Comparison of ENCODE assay signal across 30 cellular contexts in genomic region chr4:127364397-127364796, GRCh38.
"Had no signal": no experiment of that assay in that cellular context is flagged by ENCODE, and none has a peak within 500 bp of the region (broad histone marks: within the 10 kb centered on the region; RNA-seq: fewer than 3 reads in every experiment).

No MANE protein-coding gene starts in this region.

- H3K4me3 Mint-ChIP-seq: dendritic cell treated with granulocyte-macrophage colony-stimulating factor and Interleukin-4, amounts not matched to agents 40 ng/mL and 50 ng/mL, for 4 days; endodermal cell; memory B cell; mesothelial cell of epicardium; naive thymus-derived CD4-positive, alpha-beta T cell; nephron; stimulated activated memory B cell treated with anti-CD40 and anti-IgM and Interleukin-4, amounts not matched to agents 10 μg/mL and 1 μg/mL and 100 μg/mL, for 72 hours; type B pancreatic cell had no signal

- H3K4me3 ChIP-seq: colonic mucosa, esophagus muscularis mucosa, gastroesophageal sphincter, heart left ventricle, hepatocyte, lung, mucosa of descending colon, ovary, psoas muscle, sigmoid colon, testis, tibial artery had no signal

- ATAC-seq: foreskin keratinocyte; gastroesophageal sphincter; heart left ventricle; left lobe of liver; mucosa of descending colon; naive thymus-derived CD4-positive, alpha-beta T cell; psoas muscle; right cardiac atrium; stimulated activated memory B cell treated with anti-CD40 and anti-IgM and Interleukin-4, amounts not matched to agents 10 μg/mL and 1 μg/mL and 100 μg/mL, for 72 hours; stimulated activated naive CD8-positive, alpha-beta T cell treated with anti-CD3 and anti-CD28 coated beads, Interleukin-15, Interleukin-2, amounts not matched to agents 100 U/mL and 50 U/mL, for 24 hours had no signal

- H3K4me1 Mint-ChIP-seq: endodermal cell; memory B cell; mesothelial cell of epicardium; naive thymus-derived CD4-positive, alpha-beta T cell; nephron; stimulated activated memory B cell treated with anti-CD40 and anti-IgM and Interleukin-4, amounts not matched to agents 10 μg/mL and 1 μg/mL and 100 μg/mL, for 72 hours had no signal

- H3K4me2 ChIP-seq: hepatocyte had no signal

- H2AFZ ChIP-seq: hepatocyte had no signal

- DNase-seq: colonic mucosa; effector CD8-positive, alpha-beta T cell; endodermal cell; foreskin keratinocyte; heart left ventricle; kidney; mucosa of descending colon; naive thymus-derived CD4-positive, alpha-beta T cell; occipital lobe; ovary; posterior cingulate gyrus; psoas muscle; right cardiac atrium; sigmoid colon; stimulated activated CD4-positive, alpha-beta T cell treated with anti-CD3 and anti-CD28 coated beads, Interleukin-4, amount 100 ng/mL, for 4 hours; stimulated activated naive CD8-positive, alpha-beta T cell treated with anti-CD3 and anti-CD28 coated beads, Interleukin-15, Interleukin-2, amounts not matched to agents 100 U/mL and 50 U/mL, for 24 hours; substantia nigra; testis; tibial artery had no signal

- H3K27ac Mint-ChIP-seq: dendritic cell treated with granulocyte-macrophage colony-stimulating factor and Interleukin-4, amounts not matched to agents 40 ng/mL and 50 ng/mL, for 4 days; endodermal cell; memory B cell; mesothelial cell of epicardium; naive thymus-derived CD4-positive, alpha-beta T cell; nephron; stimulated activated memory B cell treated with anti-CD40 and anti-IgM and Interleukin-4, amounts not matched to agents 10 μg/mL and 1 μg/mL and 100 μg/mL, for 72 hours; type B pancreatic cell had no signal

- H3K27me3 ChIP-seq: colonic mucosa, esophagus muscularis mucosa, foreskin keratinocyte, gastroesophageal sphincter, heart left ventricle, hepatocyte, ovary, sigmoid colon, testis, tibial artery had no signal

- H3K27ac ChIP-seq: colonic mucosa, esophagus muscularis mucosa, foreskin keratinocyte, gastroesophageal sphincter, heart left ventricle, hepatocyte, ovary, psoas muscle, sigmoid colon, testis, tibial artery had no signal

- H3K9me3 Mint-ChIP-seq: endodermal cell; stimulated activated memory B cell treated with anti-CD40 and anti-IgM and Interleukin-4, amounts not matched to agents 10 μg/mL and 1 μg/mL and 100 μg/mL, for 72 hours had no signal

- H3K27me3 Mint-ChIP-seq: dendritic cell treated with granulocyte-macrophage colony-stimulating factor and Interleukin-4, amounts not matched to agents 40 ng/mL and 50 ng/mL, for 4 days; memory B cell; stimulated activated memory B cell treated with anti-CD40 and anti-IgM and Interleukin-4, amounts not matched to agents 10 μg/mL and 1 μg/mL and 100 μg/mL, for 72 hours; type B pancreatic cell had no signal

- H3K36me3 Mint-ChIP-seq: memory B cell; mesothelial cell of epicardium; naive thymus-derived CD4-positive, alpha-beta T cell; stimulated activated memory B cell treated with anti-CD40 and anti-IgM and Interleukin-4, amounts not matched to agents 10 μg/mL and 1 μg/mL and 100 μg/mL, for 72 hours; type B pancreatic cell had no signal

- H3K36me3 ChIP-seq: colonic mucosa, esophagus muscularis mucosa, gastroesophageal sphincter, heart left ventricle, ovary, sigmoid colon, tibial artery had no signal

- H3K9me3 ChIP-seq: colonic mucosa, esophagus muscularis mucosa, gastroesophageal sphincter, heart left ventricle, mucosa of descending colon, ovary, psoas muscle, sigmoid colon, testis, tibial artery had no signal

- H3K4me1 ChIP-seq: colonic mucosa, foreskin keratinocyte, gastroesophageal sphincter, heart left ventricle, psoas muscle, testis, tibial artery had no signal
